In genomic region chr19:1284293-1284978, GRCh38 we compare ENCODE assay signal across 1 cellular context.
TF ChIP-seq lines count a peak whose summit lies in the region.

No MANE protein-coding gene starts in this region.

TF ChIP-seq in HepG2, 621 proteins besides CTCF, POLR2A, EP300 and RAD21 (continued from another document and continues in another):
- 0 out of 2 replicates have a peak, but pooled peaks have one; percentile 49 for TF ChIP-seq ZNF766 (CRISPR knock-in tag; IDR thresholded peaks at IDR 0.05; ENCODE audit: borderline replicate concordance)
- TF ChIP-seq CBFB (CRISPR knock-in tag; IDR thresholded peaks at IDR 0.05), result no peak
- no peak for TF ChIP-seq MLLT10 (CRISPR knock-in tag; IDR thresholded peaks at IDR 0.05)
- TF ChIP-seq ZFP1 (CRISPR knock-in tag; IDR thresholded peaks at IDR 0.05), result no peak
- 0 out of 2 replicates have a peak, but pooled peaks have one; percentile 49 for TF ChIP-seq ZC3H13 (CRISPR knock-in tag; IDR thresholded peaks at IDR 0.05)
- TF ChIP-seq ZNF552 (CRISPR knock-in tag; IDR thresholded peaks at IDR 0.05; ENCODE audit: borderline replicate concordance), result no peak
- peak; percentile 53; the same call in 1 of the 2 replicates for TF ChIP-seq ZSCAN22 (CRISPR knock-in tag; IDR thresholded peaks at IDR 0.05)
- no peak for TF ChIP-seq PRDM15 (CRISPR knock-in tag; IDR thresholded peaks at IDR 0.05)
- no peak for TF ChIP-seq NFRKB (IDR thresholded peaks at IDR 0.05)
- TF ChIP-seq ZNF550 (CRISPR knock-in tag; IDR thresholded peaks at IDR 0.05; ENCODE audit: borderline replicate concordance), result no peak
- TF ChIP-seq KAT7 (CRISPR knock-in tag; IDR thresholded peaks at IDR 0.05; ENCODE audit: borderline replicate concordance), result no peak
- TF ChIP-seq KAT8 (CRISPR knock-in tag; IDR thresholded peaks at IDR 0.05), result peak; percentile 33; the same call in 1 of the 2 replicates
- TF ChIP-seq SSRP1 (CRISPR knock-in tag; IDR thresholded peaks at IDR 0.05), result no peak
- no peak for TF ChIP-seq ZMYM4 (CRISPR knock-in tag; IDR thresholded peaks at IDR 0.05)
- no peak for TF ChIP-seq ZNF24 (IDR thresholded peaks at IDR 0.05)
- TF ChIP-seq SP1 (IDR thresholded peaks at IDR 0.05), result no peak
- no peak for TF ChIP-seq SP1 (CRISPR knock-in tag; IDR thresholded peaks at IDR 0.05)
- no peak; the same call in 1 of the 2 replicates for TF ChIP-seq NRL (CRISPR knock-in tag; IDR thresholded peaks at IDR 0.05; ENCODE audit: borderline replicate concordance)
- no peak for TF ChIP-seq CENPX (CRISPR knock-in tag; IDR thresholded peaks at IDR 0.05)
- no peak for TF ChIP-seq ZNF629 (CRISPR knock-in tag; conservative IDR thresholded peaks at IDR 0.05)
- TF ChIP-seq E2F5 (CRISPR knock-in tag; conservative IDR thresholded peaks at IDR 0.05), result no peak
- TF ChIP-seq PAXIP1 (CRISPR knock-in tag; conservative IDR thresholded peaks at IDR 0.05), result peak; percentile 44
- TF ChIP-seq FOXP4 (CRISPR knock-in tag; IDR thresholded peaks at IDR 0.05), result no peak; the same call in 1 of the 2 replicates
- no peak for TF ChIP-seq SP4 (CRISPR knock-in tag; IDR thresholded peaks at IDR 0.05)
- TF ChIP-seq ZNF780A (CRISPR knock-in tag; IDR thresholded peaks at IDR 0.05), result no peak
- no peak for TF ChIP-seq ZNF180 (CRISPR knock-in tag; IDR thresholded peaks at IDR 0.05; ENCODE audit: borderline replicate concordance, low read depth)
- no peak for TF ChIP-seq KDM3A (CRISPR knock-in tag; IDR thresholded peaks at IDR 0.05; ENCODE audit: low read depth)
- TF ChIP-seq ZNF329 (CRISPR knock-in tag; IDR thresholded peaks at IDR 0.05; ENCODE audit: low read depth), result no peak
- no peak for TF ChIP-seq HOXA7 (CRISPR knock-in tag; IDR thresholded peaks at IDR 0.05)
- no peak for TF ChIP-seq BCL6 (CRISPR knock-in tag; IDR thresholded peaks at IDR 0.05)
- no peak for TF ChIP-seq CREB3 (CRISPR knock-in tag; IDR thresholded peaks at IDR 0.05)
- 0 out of 2 replicates have a peak, but pooled peaks have one; percentile 61 for TF ChIP-seq HOXD1 (CRISPR knock-in tag; IDR thresholded peaks at IDR 0.05)
- TF ChIP-seq ZNF326 (CRISPR knock-in tag; IDR thresholded peaks at IDR 0.05; ENCODE audit: borderline replicate concordance), result no peak
- TF ChIP-seq ZNF574 (CRISPR knock-in tag; IDR thresholded peaks at IDR 0.05), result peak; percentile 43; the same call in 1 of the 2 replicates
- TF ChIP-seq ZKSCAN8 (CRISPR knock-in tag; IDR thresholded peaks at IDR 0.05; ENCODE audit: borderline replicate concordance), result peak; percentile 16; the same call in 1 of the 2 replicates
- no peak for TF ChIP-seq ZMAT5 (CRISPR knock-in tag; IDR thresholded peaks at IDR 0.05; ENCODE audit: borderline replicate concordance, low read depth)
- TF ChIP-seq ZNF557 (CRISPR knock-in tag; IDR thresholded peaks at IDR 0.05), result no peak
- TF ChIP-seq RAD51 (IDR thresholded peaks at IDR 0.05; ENCODE audit: borderline replicate concordance), result no peak
- no peak for TF ChIP-seq ZNF512 (CRISPR knock-in tag; IDR thresholded peaks at IDR 0.05)
- TF ChIP-seq HIC2 (CRISPR knock-in tag; IDR thresholded peaks at IDR 0.05; ENCODE audit: low read depth), result peak; percentile 82
- TF ChIP-seq MBD4 (IDR thresholded peaks at IDR 0.05; ENCODE audit: borderline replicate concordance, low read length), result no peak
- no peak for TF ChIP-seq EZH2 (conservative IDR thresholded peaks at IDR 0.05; ENCODE audit: low read depth, low read length)
- TF ChIP-seq ZNF768 (CRISPR knock-in tag; IDR thresholded peaks at IDR 0.05), result peak; percentile 84
- no peak for TF ChIP-seq ZNF605 (CRISPR knock-in tag; IDR thresholded peaks at IDR 0.05)
- TF ChIP-seq ZFAT (CRISPR knock-in tag; conservative IDR thresholded peaks at IDR 0.05), result no peak
- TF ChIP-seq ZNF615 (CRISPR knock-in tag; IDR thresholded peaks at IDR 0.05; ENCODE audit: borderline replicate concordance), result no peak
- TF ChIP-seq CREBL2 (CRISPR knock-in tag; IDR thresholded peaks at IDR 0.05; ENCODE audit: borderline replicate concordance), result no peak
- TF ChIP-seq FOXA1 (IDR thresholded peaks at IDR 0.05), result no peak
- no peak for TF ChIP-seq FOXA1 (CRISPR knock-in tag; IDR thresholded peaks at IDR 0.05)
- no peak for TF ChIP-seq ZNF598 (CRISPR knock-in tag; IDR thresholded peaks at IDR 0.05; ENCODE audit: borderline replicate concordance)
- 0 out of 2 replicates have a peak, but pooled peaks have one; percentile 11 for TF ChIP-seq MTA1 (CRISPR knock-in tag; IDR thresholded peaks at IDR 0.05; ENCODE audit: borderline replicate concordance)
- no peak for TF ChIP-seq ZNF720 (CRISPR knock-in tag; IDR thresholded peaks at IDR 0.05)
- no peak for TF ChIP-seq ZFP36 (IDR thresholded peaks at IDR 0.05; ENCODE audit: borderline replicate concordance, low read depth, low read length, partially characterized antibody)
